1 cellular context compared by ENCODE assay signal in genomic region chr12:94099191-94099983, GRCh38.
TF ChIP-seq lines count a peak whose summit lies in the region.

No MANE protein-coding gene starts in this region.

TF ChIP-seq in K562, 482 proteins besides CTCF, POLR2A, EP300 and RAD21 (continued from another document and continues in another):
- TF ChIP-seq, protein P1, sequence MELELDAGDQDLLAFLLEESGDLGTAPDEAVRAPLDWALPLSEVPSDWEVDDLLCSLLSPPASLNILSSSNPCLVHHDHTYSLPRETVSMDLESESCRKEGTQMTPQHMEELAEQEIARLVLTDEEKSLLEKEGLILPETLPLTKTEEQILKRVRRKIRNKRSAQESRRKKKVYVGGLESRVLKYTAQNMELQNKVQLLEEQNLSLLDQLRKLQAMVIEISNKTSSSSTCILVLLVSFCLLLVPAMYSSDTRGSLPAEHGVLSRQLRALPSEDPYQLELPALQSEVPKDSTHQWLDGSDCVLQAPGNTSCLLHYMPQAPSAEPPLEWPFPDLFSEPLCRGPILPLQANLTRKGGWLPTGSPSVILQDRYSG (tag; conservative IDR thresholded peaks at IDR 0.05; ENCODE audit: low read depth), result no peak
- TF ChIP-seq, protein P2, sequence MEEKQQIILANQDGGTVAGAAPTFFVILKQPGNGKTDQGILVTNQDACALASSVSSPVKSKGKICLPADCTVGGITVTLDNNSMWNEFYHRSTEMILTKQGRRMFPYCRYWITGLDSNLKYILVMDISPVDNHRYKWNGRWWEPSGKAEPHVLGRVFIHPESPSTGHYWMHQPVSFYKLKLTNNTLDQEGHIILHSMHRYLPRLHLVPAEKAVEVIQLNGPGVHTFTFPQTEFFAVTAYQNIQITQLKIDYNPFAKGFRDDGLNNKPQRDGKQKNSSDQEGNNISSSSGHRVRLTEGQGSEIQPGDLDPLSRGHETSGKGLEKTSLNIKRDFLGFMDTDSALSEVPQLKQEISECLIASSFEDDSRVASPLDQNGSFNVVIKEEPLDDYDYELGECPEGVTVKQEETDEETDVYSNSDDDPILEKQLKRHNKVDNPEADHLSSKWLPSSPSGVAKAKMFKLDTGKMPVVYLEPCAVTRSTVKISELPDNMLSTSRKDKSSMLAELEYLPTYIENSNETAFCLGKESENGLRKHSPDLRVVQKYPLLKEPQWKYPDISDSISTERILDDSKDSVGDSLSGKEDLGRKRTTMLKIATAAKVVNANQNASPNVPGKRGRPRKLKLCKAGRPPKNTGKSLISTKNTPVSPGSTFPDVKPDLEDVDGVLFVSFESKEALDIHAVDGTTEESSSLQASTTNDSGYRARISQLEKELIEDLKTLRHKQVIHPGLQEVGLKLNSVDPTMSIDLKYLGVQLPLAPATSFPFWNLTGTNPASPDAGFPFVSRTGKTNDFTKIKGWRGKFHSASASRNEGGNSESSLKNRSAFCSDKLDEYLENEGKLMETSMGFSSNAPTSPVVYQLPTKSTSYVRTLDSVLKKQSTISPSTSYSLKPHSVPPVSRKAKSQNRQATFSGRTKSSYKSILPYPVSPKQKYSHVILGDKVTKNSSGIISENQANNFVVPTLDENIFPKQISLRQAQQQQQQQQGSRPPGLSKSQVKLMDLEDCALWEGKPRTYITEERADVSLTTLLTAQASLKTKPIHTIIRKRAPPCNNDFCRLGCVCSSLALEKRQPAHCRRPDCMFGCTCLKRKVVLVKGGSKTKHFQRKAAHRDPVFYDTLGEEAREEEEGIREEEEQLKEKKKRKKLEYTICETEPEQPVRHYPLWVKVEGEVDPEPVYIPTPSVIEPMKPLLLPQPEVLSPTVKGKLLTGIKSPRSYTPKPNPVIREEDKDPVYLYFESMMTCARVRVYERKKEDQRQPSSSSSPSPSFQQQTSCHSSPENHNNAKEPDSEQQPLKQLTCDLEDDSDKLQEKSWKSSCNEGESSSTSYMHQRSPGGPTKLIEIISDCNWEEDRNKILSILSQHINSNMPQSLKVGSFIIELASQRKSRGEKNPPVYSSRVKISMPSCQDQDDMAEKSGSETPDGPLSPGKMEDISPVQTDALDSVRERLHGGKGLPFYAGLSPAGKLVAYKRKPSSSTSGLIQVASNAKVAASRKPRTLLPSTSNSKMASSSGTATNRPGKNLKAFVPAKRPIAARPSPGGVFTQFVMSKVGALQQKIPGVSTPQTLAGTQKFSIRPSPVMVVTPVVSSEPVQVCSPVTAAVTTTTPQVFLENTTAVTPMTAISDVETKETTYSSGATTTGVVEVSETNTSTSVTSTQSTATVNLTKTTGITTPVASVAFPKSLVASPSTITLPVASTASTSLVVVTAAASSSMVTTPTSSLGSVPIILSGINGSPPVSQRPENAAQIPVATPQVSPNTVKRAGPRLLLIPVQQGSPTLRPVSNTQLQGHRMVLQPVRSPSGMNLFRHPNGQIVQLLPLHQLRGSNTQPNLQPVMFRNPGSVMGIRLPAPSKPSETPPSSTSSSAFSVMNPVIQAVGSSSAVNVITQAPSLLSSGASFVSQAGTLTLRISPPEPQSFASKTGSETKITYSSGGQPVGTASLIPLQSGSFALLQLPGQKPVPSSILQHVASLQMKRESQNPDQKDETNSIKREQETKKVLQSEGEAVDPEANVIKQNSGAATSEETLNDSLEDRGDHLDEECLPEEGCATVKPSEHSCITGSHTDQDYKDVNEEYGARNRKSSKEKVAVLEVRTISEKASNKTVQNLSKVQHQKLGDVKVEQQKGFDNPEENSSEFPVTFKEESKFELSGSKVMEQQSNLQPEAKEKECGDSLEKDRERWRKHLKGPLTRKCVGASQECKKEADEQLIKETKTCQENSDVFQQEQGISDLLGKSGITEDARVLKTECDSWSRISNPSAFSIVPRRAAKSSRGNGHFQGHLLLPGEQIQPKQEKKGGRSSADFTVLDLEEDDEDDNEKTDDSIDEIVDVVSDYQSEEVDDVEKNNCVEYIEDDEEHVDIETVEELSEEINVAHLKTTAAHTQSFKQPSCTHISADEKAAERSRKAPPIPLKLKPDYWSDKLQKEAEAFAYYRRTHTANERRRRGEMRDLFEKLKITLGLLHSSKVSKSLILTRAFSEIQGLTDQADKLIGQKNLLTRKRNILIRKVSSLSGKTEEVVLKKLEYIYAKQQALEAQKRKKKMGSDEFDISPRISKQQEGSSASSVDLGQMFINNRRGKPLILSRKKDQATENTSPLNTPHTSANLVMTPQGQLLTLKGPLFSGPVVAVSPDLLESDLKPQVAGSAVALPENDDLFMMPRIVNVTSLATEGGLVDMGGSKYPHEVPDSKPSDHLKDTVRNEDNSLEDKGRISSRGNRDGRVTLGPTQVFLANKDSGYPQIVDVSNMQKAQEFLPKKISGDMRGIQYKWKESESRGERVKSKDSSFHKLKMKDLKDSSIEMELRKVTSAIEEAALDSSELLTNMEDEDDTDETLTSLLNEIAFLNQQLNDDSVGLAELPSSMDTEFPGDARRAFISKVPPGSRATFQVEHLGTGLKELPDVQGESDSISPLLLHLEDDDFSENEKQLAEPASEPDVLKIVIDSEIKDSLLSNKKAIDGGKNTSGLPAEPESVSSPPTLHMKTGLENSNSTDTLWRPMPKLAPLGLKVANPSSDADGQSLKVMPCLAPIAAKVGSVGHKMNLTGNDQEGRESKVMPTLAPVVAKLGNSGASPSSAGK (IDR thresholded peaks at IDR 0.05), result peak; percentile 72
- TF ChIP-seq RNF219 (CRISPR knock-in tag; IDR thresholded peaks at IDR 0.05) (no peak), RAD51 (IDR thresholded peaks at IDR 0.05; ENCODE audit: borderline replicate concordance, low read depth) (no peak), FOXP4 (CRISPR knock-in tag; IDR thresholded peaks at IDR 0.05; ENCODE audit: borderline replicate concordance) (no peak), EP400 (IDR thresholded peaks at IDR 0.05) (no peak), ZNF398 (CRISPR knock-in tag; IDR thresholded peaks at IDR 0.05) (no peak), ZNF384 (IDR thresholded peaks at IDR 0.05; ENCODE audit: low read depth, low read length) (no peak), ZNF717 (CRISPR knock-in tag; IDR thresholded peaks at IDR 0.05) (no peak), ZNF146 (CRISPR knock-in tag; IDR thresholded peaks at IDR 0.05; ENCODE audit: unreplicated experiment) (no peak), NCOR1 (IDR thresholded peaks at IDR 0.05) (no peak), DEAF1 (CRISPR knock-in tag; IDR thresholded peaks at IDR 0.05) (no peak), ZNF699 (CRISPR knock-in tag; IDR thresholded peaks at IDR 0.05; ENCODE audit: insufficient replicate concordance) (no peak), MLLT1 (IDR thresholded peaks at IDR 0.05) (no peak), TRIM28 (IDR thresholded peaks at IDR 0.05) (no peak), MLX (CRISPR knock-in tag; conservative IDR thresholded peaks at IDR 0.05) (no peak), ZNF174 (CRISPR knock-in tag; IDR thresholded peaks at IDR 0.05) (no peak)
- TF ChIP-seq, protein P3, sequence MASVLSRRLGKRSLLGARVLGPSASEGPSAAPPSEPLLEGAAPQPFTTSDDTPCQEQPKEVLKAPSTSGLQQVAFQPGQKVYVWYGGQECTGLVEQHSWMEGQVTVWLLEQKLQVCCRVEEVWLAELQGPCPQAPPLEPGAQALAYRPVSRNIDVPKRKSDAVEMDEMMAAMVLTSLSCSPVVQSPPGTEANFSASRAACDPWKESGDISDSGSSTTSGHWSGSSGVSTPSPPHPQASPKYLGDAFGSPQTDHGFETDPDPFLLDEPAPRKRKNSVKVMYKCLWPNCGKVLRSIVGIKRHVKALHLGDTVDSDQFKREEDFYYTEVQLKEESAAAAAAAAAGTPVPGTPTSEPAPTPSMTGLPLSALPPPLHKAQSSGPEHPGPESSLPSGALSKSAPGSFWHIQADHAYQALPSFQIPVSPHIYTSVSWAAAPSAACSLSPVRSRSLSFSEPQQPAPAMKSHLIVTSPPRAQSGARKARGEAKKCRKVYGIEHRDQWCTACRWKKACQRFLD (CRISPR knock-in tag; IDR thresholded peaks at IDR 0.05), result no peak
- TF ChIP-seq, protein P4, sequence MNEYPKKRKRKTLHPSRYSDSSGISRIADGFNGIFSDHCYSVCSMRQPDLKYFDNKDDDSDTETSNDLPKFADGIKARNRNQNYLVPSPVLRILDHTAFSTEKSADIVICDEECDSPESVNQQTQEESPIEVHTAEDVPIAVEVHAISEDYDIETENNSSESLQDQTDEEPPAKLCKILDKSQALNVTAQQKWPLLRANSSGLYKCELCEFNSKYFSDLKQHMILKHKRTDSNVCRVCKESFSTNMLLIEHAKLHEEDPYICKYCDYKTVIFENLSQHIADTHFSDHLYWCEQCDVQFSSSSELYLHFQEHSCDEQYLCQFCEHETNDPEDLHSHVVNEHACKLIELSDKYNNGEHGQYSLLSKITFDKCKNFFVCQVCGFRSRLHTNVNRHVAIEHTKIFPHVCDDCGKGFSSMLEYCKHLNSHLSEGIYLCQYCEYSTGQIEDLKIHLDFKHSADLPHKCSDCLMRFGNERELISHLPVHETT (CRISPR knock-in tag; conservative IDR thresholded peaks at IDR 0.05 in 1 of 2, IDR thresholded peaks at IDR 0.05 in 1 of 2), result no peak
